9 cellular contexts compared by ENCODE assay signal in the genomic region with DNA sequence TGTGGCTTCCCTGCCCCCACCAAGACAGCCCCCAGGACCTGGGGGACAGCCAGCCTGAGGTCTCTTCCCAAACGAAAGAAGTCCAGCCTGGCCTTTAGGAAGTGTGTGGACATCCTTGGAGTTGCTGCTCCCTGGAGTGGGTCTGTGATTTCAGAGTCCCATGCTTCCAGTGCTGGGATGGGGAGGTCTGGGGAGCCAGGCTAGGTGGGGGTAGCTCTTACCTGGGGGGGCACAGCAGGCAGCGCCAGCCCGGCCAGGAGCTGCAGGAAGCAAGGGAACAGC. TPM values are rescaled to one million over a fixed set of nuclear protein-coding genes. Genes with fewer than 3 reads are reported as not detected.
DNase-seq lines count a peak whose midpoint lies in the region; ATAC-seq and TF ChIP-seq lines count a peak whose summit lies in the region.
"Had no signal": no experiment of that assay in that cellular context is flagged by ENCODE, and none has a peak within 500 bp of the region (broad histone marks: within the 10 kb centered on the region; RNA-seq: fewer than 3 reads in every experiment).

No MANE protein-coding gene starts in this region.

- H3K9me3 Mint-ChIP-seq in activated CD8-positive, alpha-beta memory T cell treated with anti-CD3 and anti-CD28 coated beads, Interleukin-2, amount 10 ng/mL, durations not matched to agents 7 days and 5 days (ENCODE audit: low read depth): no peaks in the 10 kb centered on the region
- no peaks in the 10 kb centered on the region for H3K9me3 Mint-ChIP-seq in chondrocyte (ENCODE audit: low read depth)
- no peaks in the 10 kb centered on the region for H3K9me3 Mint-ChIP-seq in type B pancreatic cell
- no peaks in the 10 kb centered on the region for H3K9me3 Mint-ChIP-seq in activated naive CD4-positive, alpha-beta T cell treated with anti-CD3 and anti-CD28 coated beads for 36 hours

- H3K27ac ChIP-seq in lung (ENCODE audit: low read depth in 1 of 2, low read length in 1 of 2): peak overlapping the region in 1 of 2 donors; percentile 56

- peak overlapping the region; percentile 45 for H3K4me3 ChIP-seq in lung

- H3K9me3 ChIP-seq in lung (ENCODE audit: control insufficient read depth in 2 of 2, insufficient read depth in 1 of 2, low read length in 1 of 2): no peaks in the 10 kb centered on the region

- ATAC-seq in activated CD8-positive, alpha-beta memory T cell treated with anti-CD3 and anti-CD28 coated beads, Interleukin-2, amount 10 ng/mL, durations not matched to agents 7 days and 5 days: peak; percentile 32
- ATAC-seq in lung (ENCODE audit: insufficient read depth, low FRiP score) (no peak), HG03135 (IDR thresholded peaks at IDR 0.05; ENCODE audit: unreplicated experiment) (no peak)

- intact Hi-C loops in activated naive CD4-positive, alpha-beta T cell treated with anti-CD3 and anti-CD28 coated beads for 36 hours (cut with micrococcal nuclease): no loop called here

- WGBS in lung, 2 donors: 0 to 4% methylated on average over 3 of the region's 3 CpGs

- CTCF ChIA-PET in activated CD8-positive, alpha-beta memory T cell treated with anti-CD3 and anti-CD28 coated beads, Interleukin-2, amount 10 ng/mL, durations not matched to agents 7 days and 5 days (lab: Charles Lee): interaction anchor here (0.7 to 2.7 kb wide), 6 partner anchors 9 to 134 kb away, joined by 3 to 12 read pairs (median 4); no protein-coding TSS in a partner anchor
- CTCF ChIA-PET in activated naive CD4-positive, alpha-beta T cell treated with anti-CD3 and anti-CD28 coated beads for 36 hours (lab: Charles Lee): interaction anchor here (0.9 to 1.1 kb wide), 2 partner anchors 9 to 11 kb away, joined by 3 to 6 read pairs; no protein-coding TSS in a partner anchor

- TF ChIP-seq CTCF in chondrocyte (IDR thresholded peaks at IDR 0.05) (no peak), lung (IDR thresholded peaks at IDR 0.05; ENCODE audit: control extremely low read depth, extremely low read depth) (no peak), type B pancreatic cell (conservative IDR thresholded peaks at IDR 0.05) (no peak)

- H3K4me3 Mint-ChIP-seq in activated CD8-positive, alpha-beta memory T cell treated with anti-CD3 and anti-CD28 coated beads, Interleukin-2, amount 10 ng/mL, durations not matched to agents 7 days and 5 days: peak overlapping the region; percentile 41
- H3K4me3 Mint-ChIP-seq in chondrocyte (ENCODE audit: unreplicated experiment) (peak overlapping the region; percentile 48), type B pancreatic cell (peak overlapping the region; percentile 78)
- no peak overlapping the region for H3K4me3 Mint-ChIP-seq in activated naive CD4-positive, alpha-beta T cell treated with anti-CD3 and anti-CD28 coated beads for 36 hours

- H3K36me3 ChIP-seq in lung (ENCODE audit: control insufficient read depth in 2 of 2, insufficient read depth in 2 of 2, low read length in 2 of 2): no peaks in the 10 kb centered on the region

- no peaks in the 10 kb centered on the region for H3K4me1 Mint-ChIP-seq in activated CD8-positive, alpha-beta memory T cell treated with anti-CD3 and anti-CD28 coated beads, Interleukin-2, amount 10 ng/mL, durations not matched to agents 7 days and 5 days
- peaks cover 9% of the 10 kb centered on the region for H3K4me1 Mint-ChIP-seq in chondrocyte (ENCODE audit: low read depth)
- H3K4me1 Mint-ChIP-seq in type B pancreatic cell (ENCODE audit: unreplicated experiment): peaks cover 36% of the 10 kb centered on the region
- H3K4me1 Mint-ChIP-seq in activated naive CD4-positive, alpha-beta T cell treated with anti-CD3 and anti-CD28 coated beads for 36 hours (ENCODE audit: low read depth): no peaks in the 10 kb centered on the region

- no peaks in the 10 kb centered on the region for H3K27me3 ChIP-seq in lung (ENCODE audit: control insufficient read depth, insufficient read depth)

- H3K27ac Mint-ChIP-seq in activated CD8-positive, alpha-beta memory T cell treated with anti-CD3 and anti-CD28 coated beads, Interleukin-2, amount 10 ng/mL, durations not matched to agents 7 days and 5 days: no peak overlapping the region
- no peak overlapping the region for H3K27ac Mint-ChIP-seq in chondrocyte (ENCODE audit: unreplicated experiment)
- H3K27ac Mint-ChIP-seq in type B pancreatic cell: no peak overlapping the region
- no peak overlapping the region for H3K27ac Mint-ChIP-seq in activated naive CD4-positive, alpha-beta T cell treated with anti-CD3 and anti-CD28 coated beads for 36 hours

- peaks cover 9% of the 10 kb centered on the region for H3K27me3 Mint-ChIP-seq in activated CD8-positive, alpha-beta memory T cell treated with anti-CD3 and anti-CD28 coated beads, Interleukin-2, amount 10 ng/mL, durations not matched to agents 7 days and 5 days
- H3K27me3 Mint-ChIP-seq in chondrocyte (ENCODE audit: low read depth) (no peaks in the 10 kb centered on the region), type B pancreatic cell (peaks cover 4% of the 10 kb centered on the region)
- peaks cover 13% of the 10 kb centered on the region for H3K27me3 Mint-ChIP-seq in activated naive CD4-positive, alpha-beta T cell treated with anti-CD3 and anti-CD28 coated beads for 36 hours (ENCODE audit: low read depth)

- H3K4me1 ChIP-seq in lung (ENCODE audit: control insufficient read depth in 2 of 2, insufficient read depth in 2 of 2, low read length in 2 of 2): peaks cover 0 to 10% of the 10 kb centered on the region in 2 donors

- H3K36me3 Mint-ChIP-seq in activated CD8-positive, alpha-beta memory T cell treated with anti-CD3 and anti-CD28 coated beads, Interleukin-2, amount 10 ng/mL, durations not matched to agents 7 days and 5 days: no peaks in the 10 kb centered on the region
- no peaks in the 10 kb centered on the region for H3K36me3 Mint-ChIP-seq in chondrocyte (ENCODE audit: low read depth)
- peaks cover 4% of the 10 kb centered on the region for H3K36me3 Mint-ChIP-seq in type B pancreatic cell
- no peaks in the 10 kb centered on the region for H3K36me3 Mint-ChIP-seq in activated naive CD4-positive, alpha-beta T cell treated with anti-CD3 and anti-CD28 coated beads for 36 hours (ENCODE audit: low read depth)

- DNase-seq in activated CD8-positive, alpha-beta memory T cell treated with anti-CD3 and anti-CD28 coated beads, Interleukin-2, amount 10 ng/mL, durations not matched to agents 7 days and 5 days: no peak
- no peak for DNase-seq in activated CD8-positive, alpha-beta memory T cell treated with anti-CD3 and anti-CD28 coated beads, Interleukin-2, amount 50 U/mL, for 48 hours
- DNase-seq in chondrocyte (ENCODE audit: low spot score) (no peak), lung (ENCODE audit: low spot score) (no peak), type B pancreatic cell (ENCODE audit: extremely low spot score, unreplicated experiment) (no peak)
- no peak for DNase-seq in activated CD4-positive, CD25-positive, alpha-beta regulatory T cell (lab: John Stamatoyannopoulos, UW)
- DNase-seq in activated naive CD4-positive, alpha-beta T cell treated with anti-CD3 and anti-CD28 coated beads for 36 hours: no peak
- DNase-seq: DND-41 had no signal

RNA-seq across cellular contexts. Expression of gene PGF, which starts 0.5 kb away (rescaled TPM):
- total RNA-seq in activated CD8-positive, alpha-beta memory T cell treated with anti-CD3 and anti-CD28 coated beads, Interleukin-2, amount 10 ng/mL, durations not matched to agents 7 days and 5 days: under 1 TPM; 0.29 to 0.56 TPM
- total RNA-seq in chondrocyte: 2.0 to 3.2 TPM (median 2.3 TPM) in 3 replicates
- total RNA-seq in lung: 1 to 10 TPM; 4.9 to 8.7 TPM
- polyA plus RNA-seq in lung: 1 to 10 TPM; 3.0 to 10.0 TPM
- 8.4 and 16.8 TPM in 2 replicates for total RNA-seq in type B pancreatic cell (ENCODE audit: low replicate concordance)
- total RNA-seq in activated naive CD4-positive, alpha-beta T cell treated with anti-CD3 and anti-CD28 coated beads for 36 hours: under 1 TPM in 1 of 2 experiments, not detected in 1; 0.10 TPM

RNA-seq across cellular contexts. Expression of gene RPS6KL1, which starts 31.8 kb away (rescaled TPM):
- 1 to 10 TPM; 2.5 to 3.6 TPM for total RNA-seq in activated CD8-positive, alpha-beta memory T cell treated with anti-CD3 and anti-CD28 coated beads, Interleukin-2, amount 10 ng/mL, durations not matched to agents 7 days and 5 days
- total RNA-seq in chondrocyte (0.82 to 6.5 TPM (median 5.8 TPM) in 3 replicates), lung (10 to 100 TPM in 1 of 2 donors, 1 to 10 TPM in 1; 2.2 to 13.0 TPM), type B pancreatic cell (ENCODE audit: low replicate concordance) (5.3 and 7.5 TPM in 2 replicates)
- polyA plus RNA-seq in lung: 1 to 10 TPM; 2.3 to 6.3 TPM
- total RNA-seq in activated naive CD4-positive, alpha-beta T cell treated with anti-CD3 and anti-CD28 coated beads for 36 hours: 1 to 10 TPM; 4.5 to 6.8 TPM

RNA-seq across cellular contexts. Expression of gene EIF2B2, which starts 47.8 kb away (rescaled TPM):
- total RNA-seq in activated CD8-positive, alpha-beta memory T cell treated with anti-CD3 and anti-CD28 coated beads, Interleukin-2, amount 10 ng/mL, durations not matched to agents 7 days and 5 days: 10 to 100 TPM; 47.9 to 54.0 TPM
- total RNA-seq in chondrocyte (35.7 to 38.4 TPM (median 37.1 TPM) in 3 replicates), lung (10 to 100 TPM; 34.7 to 35.4 TPM), type B pancreatic cell (ENCODE audit: low replicate concordance) (36.5 and 45.0 TPM in 2 replicates)
- polyA plus RNA-seq in lung: 10 to 100 TPM; 19.6 to 45.2 TPM
- 10 to 100 TPM; 64.8 to 65.4 TPM for total RNA-seq in activated naive CD4-positive, alpha-beta T cell treated with anti-CD3 and anti-CD28 coated beads for 36 hours
